In the genomic region with DNA sequence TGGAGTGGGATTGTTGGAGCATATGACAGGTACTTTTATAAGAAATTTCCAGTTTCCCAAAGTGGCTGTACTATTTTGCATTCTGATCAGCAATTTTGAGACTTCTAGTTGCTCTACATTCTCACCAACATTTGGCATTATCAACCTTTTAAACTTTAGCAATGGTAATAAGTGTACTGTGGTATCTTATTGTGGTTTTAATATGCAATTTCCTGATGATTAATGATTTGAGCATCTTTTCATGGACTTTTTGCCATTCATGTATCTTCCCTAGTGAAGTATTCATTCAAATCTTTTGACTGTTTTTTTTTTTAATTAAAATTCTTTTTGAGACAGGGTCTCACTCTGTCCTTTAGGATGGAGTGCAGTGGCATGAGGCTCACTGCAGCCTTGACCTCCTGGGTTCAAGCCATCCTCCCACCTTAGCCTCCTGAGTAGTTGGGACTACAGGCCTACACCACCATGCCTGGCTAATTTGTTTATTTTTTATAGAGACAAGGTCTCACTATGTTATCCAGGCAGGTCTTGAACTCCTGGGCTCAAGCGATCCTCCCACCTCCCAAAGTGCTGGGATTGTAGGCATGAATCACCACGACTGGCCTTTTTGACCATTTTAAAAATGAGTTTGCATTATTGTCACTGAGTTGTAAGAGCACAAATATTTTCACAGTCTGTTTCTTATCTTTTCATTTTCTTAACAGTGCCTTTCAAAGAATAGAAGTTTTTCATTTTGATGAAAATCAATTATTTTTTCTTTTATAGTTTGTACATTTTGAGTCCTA, we compare ENCODE assay signal across 30 cellular contexts. TPM values are rescaled to one million over a fixed set of nuclear protein-coding genes. Genes with fewer than 3 reads are reported as not detected.
A peak's percentile ranks its signal among the peaks of the same experiment; 100 is the strongest.
DNase-seq lines count a peak whose midpoint lies in the region; ATAC-seq, FAIRE-seq and TF ChIP-seq lines count a peak whose summit lies in the region.
"Had no signal": no experiment of that assay in that cellular context is flagged by ENCODE, and none has a peak within 500 bp of the region (broad histone marks: within the 10 kb centered on the region; RNA-seq: fewer than 3 reads in every experiment).

No MANE protein-coding gene starts in this region.

- H3K9ac ChIP-seq in GM23248 (peak overlapping the region; percentile 44; the same call in 1 of the 2 replicates), PC-3 (ENCODE audit: low read length) (0 out of 2 replicates have a peak overlapping the region, but pooled peaks have one; percentile 17), keratinocyte (ENCODE audit: control insufficient read depth, extremely low read depth, insufficient read depth, low read length) (no peak overlapping the region), MM.1S (ENCODE audit: low read length) (no peak overlapping the region)

- dilution Hi-C loops in keratinocyte (cut with MboI; ENCODE audit: extremely low pct_ligation_motif_present, low sequenced_read_pairs): no loop called here

- H3K4me3 ChIP-seq in GM23248 (no peak overlapping the region), PC-3 (ENCODE audit: low read length) (no peak overlapping the region), choroid plexus epithelial cell (ENCODE audit: low read depth, low read length) (no peak overlapping the region), keratinocyte (ENCODE audit: control insufficient read depth in 2 of 3, extremely low read depth in 1 of 3, insufficient read depth in 2 of 3, low read depth in 1 of 3, low read length in 3 of 3) (no peak overlapping the region), MM.1S (ENCODE audit: low read length) (no peak overlapping the region), A673 (ENCODE audit: low read depth, low read length, poor library complexity, severe bottlenecking) (no peak overlapping the region)
- H3K4me3 ChIP-seq: lung, psoas muscle had no signal

- POLR2A ChIA-PET in PC-3 (lab: Charles Lee; ENCODE audit: unreplicated experiment) (no interaction called here), A673 (lab: Charles Lee; ENCODE audit: low non-redundant PET) (no interaction called here)

- H3K36me3 ChIP-seq in GM23248 (ENCODE audit: low read depth) (no peaks in the 10 kb centered on the region), PC-3 (ENCODE audit: low read depth, low read length) (no peaks in the 10 kb centered on the region), keratinocyte (ENCODE audit: control insufficient read depth in 2 of 2, extremely low read depth in 1 of 2, insufficient read depth in 2 of 2, low read length in 2 of 2) (no peaks in the 10 kb centered on the region), MM.1S (replicated peaks; ENCODE audit: insufficient read depth, low read length) (no peaks in the 10 kb centered on the region), A673 (ENCODE audit: insufficient read depth, low read length, poor library complexity, severe bottlenecking) (no peaks in the 10 kb centered on the region)

- H3K9me2 ChIP-seq in GM23248 (ENCODE audit: insufficient read depth) (no peaks in the 10 kb centered on the region), PC-3 (replicated peaks; ENCODE audit: low read length) (no peaks in the 10 kb centered on the region), MM.1S (replicated peaks; ENCODE audit: insufficient read depth, low read length) (no peaks in the 10 kb centered on the region)

- no peaks in the 10 kb centered on the region for H3K79me2 ChIP-seq in GM23248 (ENCODE audit: insufficient read depth)
- H3K79me2 ChIP-seq in PC-3 (ENCODE audit: low read length): no peaks in the 10 kb centered on the region
- H3K79me2 ChIP-seq in keratinocyte (ENCODE audit: control insufficient read depth, insufficient read depth, low read length): no peaks in the 10 kb centered on the region
- no peaks in the 10 kb centered on the region for H3K79me2 ChIP-seq in MM.1S (ENCODE audit: low read length)

- peak overlapping the region; percentile 82 for H3K27ac ChIP-seq in GM23248
- H3K27ac ChIP-seq in PC-3 (ENCODE audit: low read length): peak overlapping the region; percentile 72
- H3K27ac ChIP-seq in keratinocyte (ENCODE audit: control insufficient read depth, insufficient read depth, low read length): no peak overlapping the region
- no peak overlapping the region for H3K27ac ChIP-seq in MM.1S (ENCODE audit: low read length)
- H3K27ac ChIP-seq in A673 (ENCODE audit: low read depth, low read length, poor library complexity, severe bottlenecking): no peak overlapping the region
- H3K27ac ChIP-seq: foreskin keratinocyte, psoas muscle had no signal

- peaks cover 30% of the 10 kb centered on the region for H3F3A ChIP-seq in GM23248 (ENCODE audit: insufficient read depth)
- no peaks in the 10 kb centered on the region for H3F3A ChIP-seq in PC-3 (ENCODE audit: low read length, unreplicated experiment)
- no peaks in the 10 kb centered on the region for H3F3A ChIP-seq in MM.1S (ENCODE audit: insufficient read depth, low read length)

- ATAC-seq in PC-3 (peak; percentile 32), HG03196 (IDR thresholded peaks at IDR 0.05; ENCODE audit: unreplicated experiment) (no peak)
- ATAC-seq: activated CD8-positive, alpha-beta T cell treated with anti-CD3 and anti-CD28 coated beads for 36 hours; foreskin keratinocyte; natural killer cell; psoas muscle; sciatic nerve; stimulated activated effector memory CD8-positive, alpha-beta T cell treated with anti-CD3 and anti-CD28 coated beads, Interleukin-12 subunit alpha, Interleukin-12 subunit beta, amount 100 ng/mL, for 72 hours had no signal

- no peaks in the 10 kb centered on the region for H3K9me1 ChIP-seq in keratinocyte (ENCODE audit: control insufficient read depth, extremely low read depth, insufficient read depth, low read length)

- H4K20me1 ChIP-seq in GM23248 (ENCODE audit: insufficient read depth) (no peaks in the 10 kb centered on the region), PC-3 (ENCODE audit: low read length) (no peaks in the 10 kb centered on the region), keratinocyte (ENCODE audit: control insufficient read depth, extremely low read depth, insufficient read depth, low read length) (no peaks in the 10 kb centered on the region), MM.1S (ENCODE audit: insufficient read depth, low read length) (no peaks in the 10 kb centered on the region)

- H3K4me1 ChIP-seq in GM23248 (ENCODE audit: insufficient read depth) (peaks cover 37% of the 10 kb centered on the region), PC-3 (ENCODE audit: insufficient read depth, low read length) (peaks cover 48% of the 10 kb centered on the region), keratinocyte (ENCODE audit: control insufficient read depth, extremely low read depth, insufficient read depth, low read length) (peaks cover 23% of the 10 kb centered on the region), MM.1S (ENCODE audit: low read length) (no peaks in the 10 kb centered on the region), A673 (ENCODE audit: insufficient read depth, low read length, poor library complexity, severe bottlenecking) (peaks cover 19% of the 10 kb centered on the region)

- H2AFZ ChIP-seq in GM23248 (peak overlapping the region; percentile 5; the same call in 1 of the 2 replicates), PC-3 (ENCODE audit: low read length) (no peak overlapping the region), keratinocyte (ENCODE audit: control insufficient read depth, low read length) (no peak overlapping the region), MM.1S (ENCODE audit: low read length) (no peak overlapping the region)

- BruUV-seq in PC-3 (replicated peaks; lab: Mats Ljungman, UMichigan) (no TSS peak), A673 (replicated peaks; lab: Mats Ljungman, UMichigan) (no TSS peak)

- intact Hi-C loops in PC-3 (cut with micrococcal nuclease): loop anchor here (5.0 kb wide), 2 partner anchors 47 to 277 kb away; partner anchors contain the start of gene CCDC24
- intact Hi-C loops in A673 (cut with micrococcal nuclease; ENCODE audit: unreplicated experiment): loop anchor here (2.0 to 5.0 kb wide), 2 partner anchors 277 to 510 kb away; no protein-coding TSS in a partner anchor

- peak; percentile 61 for DNase-seq in GM23248
- DNase-seq in PC-3: peak; percentile 65
- peak; percentile 50 for DNase-seq in choroid plexus epithelial cell (ENCODE audit: low read depth)
- DNase-seq in keratinocyte (ENCODE audit: low read depth, low spot score): no peak
- DNase-seq in MM.1S: no peak
- no peak for DNase-seq in A673 (ENCODE audit: low spot score)
- DNase-seq in stimulated activated CD8-positive, alpha-beta memory T cell treated with anti-CD3 and anti-CD28 coated beads, Interleukin-4, amount 100 ng/mL, for 48 hours: no peak
- DNase-seq: activated CD8-positive, alpha-beta memory T cell treated with anti-CD3 and anti-CD28 coated beads, Interleukin-2, amount 50 U/mL, for 48 hours; activated CD8-positive, alpha-beta T cell treated with anti-CD3 and anti-CD28 coated beads for 36 hours; activated naive CD4-positive, alpha-beta T cell treated with anti-CD3 and anti-CD28 coated beads, Interleukin-2, amount 50 U/mL, for 16 hours; amygdala; foreskin keratinocyte; GF-D8; head of caudate nucleus; kidney glomerular epithelial cell; natural killer cell; NCI-H1930; NCI-H526; occipital lobe; psoas muscle; SHP77; stimulated activated CD4-positive, alpha-beta T cell treated with anti-CD3 and anti-CD28 coated beads, Interleukin-4, amount 100 ng/mL, for 24 hours; trophoblast cell had no signal

- in situ Hi-C loops in GM23248 (cut with MboI): no loop called here

- H3K9me3 ChIP-seq in GM23248 (ENCODE audit: low read depth): no peaks in the 10 kb centered on the region
- H3K9me3 ChIP-seq in PC-3 (ENCODE audit: low read length): no peaks in the 10 kb centered on the region
- no peaks in the 10 kb centered on the region for H3K9me3 ChIP-seq in keratinocyte (ENCODE audit: control insufficient read depth, low read depth, low read length)
- H3K9me3 ChIP-seq in MM.1S (replicated peaks; ENCODE audit: insufficient read depth, low read length): no peaks in the 10 kb centered on the region
- no peaks in the 10 kb centered on the region for H3K9me3 ChIP-seq in A673 (ENCODE audit: low read depth, low read length, poor library complexity, severe bottlenecking)
- H3K9me3 ChIP-seq: psoas muscle had no signal

- CTCF ChIA-PET in PC-3 (lab: Charles Lee): no interaction called here
- CTCF ChIA-PET in A673 (lab: Charles Lee): no interaction called here

- peak overlapping the region; percentile 45 for H3K4me2 ChIP-seq in GM23248 (ENCODE audit: unreplicated experiment)
- peak overlapping the region; percentile 46 for H3K4me2 ChIP-seq in PC-3 (ENCODE audit: low read length)
- H3K4me2 ChIP-seq in keratinocyte (ENCODE audit: control insufficient read depth, extremely low read depth, insufficient read depth, low read depth, low read length): peak overlapping the region; percentile 16
- no peak overlapping the region for H3K4me2 ChIP-seq in MM.1S (ENCODE audit: low read depth, low read length)

- H3K27me3 ChIP-seq in GM23248 (replicated peaks; ENCODE audit: insufficient read depth) (no peaks in the 10 kb centered on the region), PC-3 (ENCODE audit: low read length) (no peaks in the 10 kb centered on the region), keratinocyte (ENCODE audit: control insufficient read depth, extremely low read depth, insufficient read depth, low read length) (no peaks in the 10 kb centered on the region), MM.1S (replicated peaks; ENCODE audit: insufficient read depth, low read length) (no peaks in the 10 kb centered on the region), A673 (replicated peaks; ENCODE audit: insufficient read depth, low read depth, low read length, poor library complexity) (no peaks in the 10 kb centered on the region)
- H3K27me3 ChIP-seq: foreskin keratinocyte had no signal

- 37 to 44% methylated on average over 2 of the region's 2 CpGs for WGBS in GM23248 (ENCODE audit: low coverage in 1 of 2, low lambda C conversion rate in 2 of 2, missing lambda C conversion rate in 2 of 2), 2 experiments

- TF ChIP-seq CTCF in PC-3 (conservative IDR thresholded peaks at IDR 0.05; ENCODE audit: low read depth, low read length) (no peak), choroid plexus epithelial cell (conservative IDR thresholded peaks at IDR 0.05; ENCODE audit: low read depth, low read length) (no peak), keratinocyte (optimal IDR thresholded peaks at IDR 0.05 in 1 of 3, IDR thresholded peaks at IDR 0.05 in 1 of 3, conservative IDR thresholded peaks at IDR 0.05 in 1 of 3; ENCODE audit: extremely low read depth in 1 of 3, insufficient read depth in 2 of 3, low read length in 3 of 3) (no peak), MM.1S (IDR thresholded peaks at IDR 0.05; ENCODE audit: low read length) (no peak), A673 (conservative IDR thresholded peaks at IDR 0.05; ENCODE audit: low read depth, low read length) (no peak)

- peak; percentile 13 for FAIRE-seq in keratinocyte (lab: Jason Lieb, UNC)
- FAIRE-seq: colon had no signal

RNA-seq across cellular contexts. Expression of gene SLC6A9, which starts 7.8 kb away (rescaled TPM):
- total RNA-seq in GM23248 (2014; rRNA removed; shearing (Covaris generic)): 20.6 and 22.2 TPM in 2 replicates
- polyA plus RNA-seq in GM23248 (2016; fragmentation: Nextera tagmentation; extraction: Ambion mirVana): 34.4 and 34.6 TPM in 2 replicates
- 11.2 and 15.7 TPM in 2 replicates for total RNA-seq in PC-3 (2014; rRNA removed)
- polyA plus RNA-seq in keratinocyte: 4.3 to 7.5 TPM (median 5.3 TPM) in 3 replicates
- polyA plus RNA-seq in keratinocyte (2011; ENCODE audit: low read depth): 5.0 TPM
- polyA plus RNA-seq in keratinocyte (2011; cell fraction: cytosol; rRNA removed): 3.5 and 4.5 TPM in 2 replicates
- 12.6 and 13.2 TPM in 2 replicates for polyA plus RNA-seq in keratinocyte (2011; cell fraction: nucleus; rRNA removed)
- polyA plus RNA-seq in keratinocyte (2012; ENCODE audit: low replicate concordance): 10.8 and 23.3 TPM in 2 replicates
- 9.1 to 24.4 TPM (median 10.9 TPM) in 3 replicates for polyA minus RNA-seq in keratinocyte
- 12.3 TPM for polyA minus RNA-seq in keratinocyte (2011; cell fraction: cytosol; rRNA and poly(A)+ RNA removed)
- 11.6 TPM in 2 replicates for polyA minus RNA-seq in keratinocyte (2011; cell fraction: nucleus; rRNA and poly(A)+ RNA removed)
- 31.4 and 40.8 TPM in 2 replicates for total RNA-seq in A673 (2021)
- total RNA-seq: mononuclear cell had no signal
- polyA plus RNA-seq: CD14-positive monocyte had no signal

RNA-seq across cellular contexts. Expression of gene CCDC24, which starts 47.7 kb away (rescaled TPM):
- 3.1 and 4.7 TPM in 2 replicates for total RNA-seq in GM23248 (2014; rRNA removed; shearing (Covaris generic))
- polyA plus RNA-seq in GM23248 (2016; fragmentation: Nextera tagmentation; extraction: Ambion mirVana): 4.3 and 5.3 TPM in 2 replicates
- total RNA-seq in PC-3 (2014; rRNA removed): 10.1 and 21.9 TPM in 2 replicates
- 5.2 to 6.2 TPM (median 5.2 TPM) in 3 replicates for polyA plus RNA-seq in keratinocyte
- 2.0 TPM for polyA plus RNA-seq in keratinocyte (2011; ENCODE audit: low read depth)
- 3.0 and 7.9 TPM in 2 replicates for polyA plus RNA-seq in keratinocyte (2011; cell fraction: cytosol; rRNA removed)
- polyA plus RNA-seq in keratinocyte (2011; cell fraction: nucleus; rRNA removed): 13.4 and 19.2 TPM in 2 replicates
- 2.3 and 9.6 TPM in 2 replicates for polyA plus RNA-seq in keratinocyte (2012; ENCODE audit: low replicate concordance)
- 1.4 to 3.9 TPM (median 2.9 TPM) in 3 replicates for polyA minus RNA-seq in keratinocyte
- 7.5 TPM for polyA minus RNA-seq in keratinocyte (2011; cell fraction: cytosol; rRNA and poly(A)+ RNA removed)
- 4.0 and 4.2 TPM in 2 replicates for polyA minus RNA-seq in keratinocyte (2011; cell fraction: nucleus; rRNA and poly(A)+ RNA removed)
- total RNA-seq in A673 (2021): 5.6 and 7.9 TPM in 2 replicates

Comparison
In these comparisons a context has a peak if more than half of its experiments do, and no peak if none do; other contexts are left out.
1. DNase-seq: peak in GM23248 (single experiment), PC-3 (single experiment) and choroid plexus epithelial cell (single experiment); none in keratinocyte (single experiment), MM.1S (single experiment), A673 (single experiment) and stimulated activated CD8-positive, alpha-beta memory T cell treated with anti-CD3 and anti-CD28 coated beads, Interleukin-4, amount 100 ng/mL, for 48 hours (single experiment).
2. H3K27ac ChIP-seq: peak in GM23248 (single experiment) and PC-3 (single experiment); none in keratinocyte (single experiment), MM.1S (single experiment) and A673 (single experiment).
3. H3K9ac ChIP-seq: peak in GM23248 (single experiment) and PC-3 (single experiment); none in keratinocyte (single experiment) and MM.1S (single experiment).